In genomic region chr17:48499743-48500434, GRCh38 we compare ENCODE assay signal across 21 cellular contexts. TPM values are rescaled to one million over a fixed set of nuclear protein-coding genes. Genes with fewer than 3 reads are reported as not detected.
DNase-seq lines count a peak whose midpoint lies in the region; ATAC-seq and FAIRE-seq lines count a peak whose summit lies in the region.
"Had no signal": no experiment of that assay in that cellular context is flagged by ENCODE, and none has a peak within 500 bp of the region (broad histone marks: within the 10 kb centered on the region; RNA-seq: fewer than 3 reads in every experiment).

No MANE protein-coding gene starts in this region.

- peaks cover 64% of the 10 kb centered on the region for H3K4me1 ChIP-seq in mesodermal cell (ENCODE audit: control insufficient read depth, insufficient read depth, low read length, poor library complexity, severe bottlenecking)
- H3K4me1 ChIP-seq: HAP-1 had no signal

- no peak overlapping the region for H3K4me3 Mint-ChIP-seq in activated naive CD4-positive, alpha-beta T cell treated with anti-CD3 and anti-CD28 coated beads, Interleukin-2, amount 50 U/mL, for 24 hours
- H3K4me3 Mint-ChIP-seq in activated CD4-positive, alpha-beta memory T cell treated with anti-CD3 and anti-CD28 coated beads for 36 hours: no peak overlapping the region
- H3K4me3 Mint-ChIP-seq: CD4-positive, CD25-positive, alpha-beta regulatory T cell had no signal

- 93 to 96% methylated on average over 3 of the region's 5 CpGs for WGBS in mesodermal cell (ENCODE audit: insufficient coverage in 2 of 2), 2 experiments

- POLR2A ChIA-PET in activated CD4-positive, alpha-beta memory T cell treated with anti-CD3 and anti-CD28 coated beads for 36 hours (lab: Charles Lee): interaction anchor here (0.6 kb wide), 1 partner anchor 11 kb away, joined by 4 read pairs; no protein-coding TSS in a partner anchor

- H3K4me3 ChIP-seq in mesodermal cell (ENCODE audit: extremely low read depth, insufficient read depth, low read length, poor library complexity, severe bottlenecking): no peak overlapping the region
- H3K4me3 ChIP-seq: GM12878, HAP-1, SJSA1 had no signal

- H3K4me1 Mint-ChIP-seq in activated naive CD4-positive, alpha-beta T cell treated with anti-CD3 and anti-CD28 coated beads, Interleukin-2, amount 50 U/mL, for 24 hours: no peaks in the 10 kb centered on the region
- H3K4me1 Mint-ChIP-seq in activated CD4-positive, alpha-beta memory T cell treated with anti-CD3 and anti-CD28 coated beads for 36 hours (ENCODE audit: low read depth): no peaks in the 10 kb centered on the region

- peak; percentile 44 for FAIRE-seq in urothelium cell line (lab: Jason Lieb, UNC)
- FAIRE-seq: GM12878, GM19239, HepG2 had no signal

- peak overlapping the region; percentile 79 for H3K27ac ChIP-seq in mesodermal cell (ENCODE audit: low read depth, low read length, severe bottlenecking)
- H3K27ac ChIP-seq in caudate nucleus (ENCODE audit: low read depth, low read length): no peak overlapping the region
- H3K27ac ChIP-seq: SJSA1 had no signal

- ATAC-seq in activated naive CD4-positive, alpha-beta T cell treated with anti-CD3 and anti-CD28 coated beads, Interleukin-2, amount 50 U/mL, for 72 hours: no peak
- ATAC-seq: GM12878, HepG2 had no signal

- no peak for DNase-seq in activated naive CD4-positive, alpha-beta T cell treated with anti-CD3 and anti-CD28 coated beads, Interleukin-2, amount 50 U/mL, for 72 hours (ENCODE audit: low spot score in 2 of 2)
- DNase-seq in SHP77 (lab: John Stamatoyannopoulos, UW) (peak; percentile 33 to 47), urothelium cell line (ENCODE audit: low spot score) (no peak), caudate nucleus (lab: John Stamatoyannopoulos, UW) (no peak)
- no peak for DNase-seq in stimulated activated CD4-positive, alpha-beta T cell treated with anti-CD3 and anti-CD28 coated beads, Interleukin-4, amount 100 ng/mL, for 1 hour
- no peak for DNase-seq in activated CD4-positive, alpha-beta memory T cell treated with anti-CD3 and anti-CD28 coated beads for 36 hours
- DNase-seq: CD4-positive, CD25-positive, alpha-beta regulatory T cell; DMS79; Kasumi-1; NCI-H1436 treated with DMSO at 0.1 percent for 48 hours; NCI-H2107; NCI-H446 treated with DMSO at 0.1 percent for 48 hours; RPMI8226 had no signal

- CTCF ChIA-PET in activated CD4-positive, alpha-beta memory T cell treated with anti-CD3 and anti-CD28 coated beads for 36 hours (lab: Charles Lee): no interaction called here

- no peaks in the 10 kb centered on the region for H3K9me3 ChIP-seq in mesodermal cell (ENCODE audit: control insufficient read depth, low read length)
- H3K9me3 ChIP-seq: HAP-1, SJSA1 had no signal

- no peaks in the 10 kb centered on the region for H3K9me3 Mint-ChIP-seq in activated naive CD4-positive, alpha-beta T cell treated with anti-CD3 and anti-CD28 coated beads, Interleukin-2, amount 50 U/mL, for 24 hours
- H3K9me3 Mint-ChIP-seq in activated naive CD4-positive, alpha-beta T cell treated with anti-CD3 and anti-CD28 coated beads, Interleukin-2, amount 50 U/mL, for 72 hours: no peaks in the 10 kb centered on the region
- no peaks in the 10 kb centered on the region for H3K9me3 Mint-ChIP-seq in activated CD4-positive, alpha-beta memory T cell treated with anti-CD3 and anti-CD28 coated beads for 36 hours
- H3K9me3 Mint-ChIP-seq: CD4-positive, CD25-positive, alpha-beta regulatory T cell had no signal

- peak overlapping the region; percentile 9 for H3K27ac Mint-ChIP-seq in activated naive CD4-positive, alpha-beta T cell treated with anti-CD3 and anti-CD28 coated beads, Interleukin-2, amount 50 U/mL, for 24 hours
- H3K27ac Mint-ChIP-seq in activated naive CD4-positive, alpha-beta T cell treated with anti-CD3 and anti-CD28 coated beads, Interleukin-2, amount 50 U/mL, for 72 hours: no peak overlapping the region
- H3K27ac Mint-ChIP-seq in activated CD4-positive, alpha-beta memory T cell treated with anti-CD3 and anti-CD28 coated beads for 36 hours: no peak overlapping the region
- H3K27ac Mint-ChIP-seq: CD4-positive, CD25-positive, alpha-beta regulatory T cell had no signal

- no peaks in the 10 kb centered on the region for H3K36me3 ChIP-seq in mesodermal cell (ENCODE audit: control insufficient read depth, insufficient read depth, low read length)
- H3K36me3 ChIP-seq: HAP-1, SJSA1 had no signal

- H3K36me3 Mint-ChIP-seq in activated naive CD4-positive, alpha-beta T cell treated with anti-CD3 and anti-CD28 coated beads, Interleukin-2, amount 50 U/mL, for 24 hours: no peaks in the 10 kb centered on the region
- no peaks in the 10 kb centered on the region for H3K36me3 Mint-ChIP-seq in activated naive CD4-positive, alpha-beta T cell treated with anti-CD3 and anti-CD28 coated beads, Interleukin-2, amount 50 U/mL, for 72 hours
- no peaks in the 10 kb centered on the region for H3K36me3 Mint-ChIP-seq in activated CD4-positive, alpha-beta memory T cell treated with anti-CD3 and anti-CD28 coated beads for 36 hours
- H3K36me3 Mint-ChIP-seq: CD4-positive, CD25-positive, alpha-beta regulatory T cell had no signal

- H3K27me3 Mint-ChIP-seq in activated naive CD4-positive, alpha-beta T cell treated with anti-CD3 and anti-CD28 coated beads, Interleukin-2, amount 50 U/mL, for 24 hours: peaks cover 2% of the 10 kb centered on the region
- H3K27me3 Mint-ChIP-seq in activated CD4-positive, alpha-beta memory T cell treated with anti-CD3 and anti-CD28 coated beads for 36 hours: peaks cover 3% of the 10 kb centered on the region

- intact Hi-C loops in activated CD4-positive, alpha-beta memory T cell treated with anti-CD3 and anti-CD28 coated beads for 36 hours (cut with micrococcal nuclease): loop anchor here (2.0 kb wide), 1 partner anchor 63 kb away; no protein-coding TSS in a partner anchor

RNA-seq across cellular contexts. Expression of gene HOXB1, which starts 30.9 kb away (rescaled TPM):
- total RNA-seq in activated naive CD4-positive, alpha-beta T cell treated with anti-CD3 and anti-CD28 coated beads, Interleukin-2, amount 50 U/mL, for 72 hours: not detected
- polyA plus RNA-seq in mesodermal cell (2013, experiment 1 of 2): 10.0 TPM
- polyA plus RNA-seq in mesodermal cell (2013, experiment 2 of 2): 14.1 TPM
- not detected for total RNA-seq in activated CD4-positive, alpha-beta memory T cell treated with anti-CD3 and anti-CD28 coated beads for 36 hours
- total RNA-seq: CD4-positive, CD25-positive, alpha-beta regulatory T cell; G401; GM12878; HepG2; SJSA1 had no signal
- polyA plus RNA-seq: CD4-positive, CD25-positive, alpha-beta regulatory T cell; GM12878; HepG2 had no signal

RNA-seq across cellular contexts. Expression of gene HOXB2, which starts 45.0 kb away (rescaled TPM):
- total RNA-seq in activated naive CD4-positive, alpha-beta T cell treated with anti-CD3 and anti-CD28 coated beads, Interleukin-2, amount 50 U/mL, for 72 hours: 10 to 100 TPM in 1 of 2 donors, 1 to 10 TPM in 1; 3.2 to 21.7 TPM
- 53.6 TPM for polyA plus RNA-seq in mesodermal cell (2013, experiment 1 of 2)
- polyA plus RNA-seq in mesodermal cell (2013, experiment 2 of 2): 52.0 TPM
- 10 to 100 TPM; 13.3 to 16.8 TPM for total RNA-seq in activated CD4-positive, alpha-beta memory T cell treated with anti-CD3 and anti-CD28 coated beads for 36 hours
- total RNA-seq: HepG2 had no signal
- polyA plus RNA-seq: HepG2 had no signal

Comparison
In these comparisons a context has a peak if more than half of its experiments do, and no peak if none do; other contexts are left out.
1. DNase-seq: peak in SHP77 (2 of 2); none in activated naive CD4-positive, alpha-beta T cell treated with anti-CD3 and anti-CD28 coated beads, Interleukin-2, amount 50 U/mL, for 72 hours (0 of 2), urothelium cell line (single experiment), stimulated activated CD4-positive, alpha-beta T cell treated with anti-CD3 and anti-CD28 coated beads, Interleukin-4, amount 100 ng/mL, for 1 hour (single experiment), activated CD4-positive, alpha-beta memory T cell treated with anti-CD3 and anti-CD28 coated beads for 36 hours (single experiment) and caudate nucleus (0 of 61).